In genomic region chr11:76419896-76420295, GRCh38 we compare ENCODE assay signal across 9 cellular contexts. TPM values are rescaled to one million over a fixed set of nuclear protein-coding genes. Genes with fewer than 3 reads are reported as not detected.
DNase-seq lines count a peak whose midpoint lies in the region; ATAC-seq, FAIRE-seq and TF ChIP-seq lines count a peak whose summit lies in the region.
"Had no signal": no experiment of that assay in that cellular context is flagged by ENCODE, and none has a peak within 500 bp of the region (broad histone marks: within the 10 kb centered on the region; RNA-seq: fewer than 3 reads in every experiment).

No MANE protein-coding gene starts in this region.

- no peaks in the 10 kb centered on the region for H3K9me2 ChIP-seq in Karpas-422 (replicated peaks; ENCODE audit: insufficient read depth, low read length)

- RAD21 ChIA-PET in GM12878 (lab: Charles Lee; ENCODE audit: unreplicated experiment): no interaction called here

- TF ChIP-seq CTCF in GM12878 (IDR thresholded peaks at IDR 0.05 in 2 of 3, conservative IDR thresholded peaks at IDR 0.05 in 1 of 3; ENCODE audit: control insufficient read depth in 2 of 3, extremely low read depth in 1 of 3, insufficient read depth in 1 of 3, low read depth in 3 of 3, low read length in 3 of 3): peak; percentile 45 to 66 (median 57); a peak in 5 of 6 replicates
- peak; percentile 35 for TF ChIP-seq CTCF in parathyroid adenoma (IDR thresholded peaks at IDR 0.05)

- H3K27ac ChIP-seq in Karpas-422 (ENCODE audit: low read length) (no peak overlapping the region), GM12878 (ENCODE audit: control insufficient read depth, insufficient read depth) (no peak overlapping the region), parathyroid adenoma (no peak overlapping the region)
- no peak overlapping the region for H3K27ac ChIP-seq in effector memory CD4-positive, alpha-beta T cell (ENCODE audit: insufficient read depth, low read length, poor library complexity, severe bottlenecking)

- no peaks in the 10 kb centered on the region for H3K9me3 ChIP-seq in Karpas-422 (ENCODE audit: low read length)
- no peaks in the 10 kb centered on the region for H3K9me3 ChIP-seq in GM12878 (replicated peaks; ENCODE audit: control insufficient read depth, insufficient read depth, low read length)
- H3K9me3 ChIP-seq in parathyroid adenoma (ENCODE audit: control insufficient read depth, low read length): no peaks in the 10 kb centered on the region
- no peaks in the 10 kb centered on the region for H3K9me3 ChIP-seq in effector memory CD4-positive, alpha-beta T cell (ENCODE audit: control insufficient read depth, low read length)

- H3K27me3 ChIP-seq in Karpas-422 (ENCODE audit: low read length) (no peaks in the 10 kb centered on the region), GM12878 (replicated peaks in 1 of 2; ENCODE audit: control insufficient read depth in 2 of 2, insufficient read depth in 2 of 2, low read length in 1 of 2) (no peaks in the 10 kb centered on the region), parathyroid adenoma (ENCODE audit: control insufficient read depth, insufficient read depth, low read length) (no peaks in the 10 kb centered on the region)
- H3K27me3 ChIP-seq in effector memory CD4-positive, alpha-beta T cell (replicated peaks; ENCODE audit: control insufficient read depth, insufficient read depth, low read length, poor library complexity, severe bottlenecking): no peaks in the 10 kb centered on the region

- TF ChIP-seq EP300 in GM12878 (IDR thresholded peaks at IDR 0.05; ENCODE audit: borderline replicate concordance in 1 of 2, control insufficient read depth in 1 of 2, low read depth in 2 of 2, low read length in 2 of 2): no peak

- TF ChIP-seq RAD21 in GM12878 (IDR thresholded peaks at IDR 0.05; ENCODE audit: insufficient read depth, low read depth, low read length): peak; percentile 47

- H3K4me3 ChIP-seq in Karpas-422 (ENCODE audit: low read length) (no peak overlapping the region), GM12878 (no peak overlapping the region), parathyroid adenoma (ENCODE audit: low read depth, low read length) (no peak overlapping the region)
- no peak overlapping the region for H3K4me3 ChIP-seq in effector memory CD4-positive, alpha-beta T cell (ENCODE audit: insufficient read depth, low read depth, low read length, poor library complexity, severe bottlenecking)

- WGBS in GM12878 (ENCODE audit: insufficient coverage, insufficient replicate concordance, low lambda C conversion rate, missing lambda C conversion rate): 32% methylated on average over 3 of the region's 3 CpGs

- POLR2A ChIA-PET in GM12878 (lab: Charles Lee): no interaction called here

- no TSS peak for BruUV-seq in GM12878 (replicated peaks; lab: Mats Ljungman, UMichigan)

- TF ChIP-seq POLR2A in GM12878 (IDR thresholded peaks at IDR 0.05; ENCODE audit: low read depth, low read length): no peak

- no peak for FAIRE-seq in GM12878 (lab: Jason Lieb, UNC)

- intact Hi-C loops in GM12878 (cut with micrococcal nuclease; ENCODE audit: unreplicated experiment): no loop called here

- DNase-seq in SIG-M5 treated with dmso at 0.1 percent for 504 hours (lab: John Stamatoyannopoulos, UW; ENCODE audit: unreplicated experiment): peak; percentile 10
- no peak for DNase-seq in SIG-M5 (lab: John Stamatoyannopoulos, UW)
- DNase-seq in Karpas-422: peak; percentile 66
- DNase-seq in GM12878 (ENCODE audit: low read depth, low spot score): no peak
- no peak for DNase-seq in effector memory CD4-positive, alpha-beta T cell
- DNase-seq in GOT3 (lab: John Stamatoyannopoulos, UW): no peak
- DNase-seq: effector CD4-positive, alpha-beta T cell had no signal

- in situ Hi-C loops in GM12878 (cut with MboI): no loop called here

- H3K4me2 ChIP-seq in Karpas-422 (ENCODE audit: low read depth, low read length, poor library complexity, severe bottlenecking) (no peak overlapping the region), GM12878 (ENCODE audit: control insufficient read depth, insufficient read depth) (no peak overlapping the region), parathyroid adenoma (ENCODE audit: low read length) (no peak overlapping the region)

- H3K9ac ChIP-seq in Karpas-422 (ENCODE audit: low read length): no peak overlapping the region
- no peak overlapping the region for H3K9ac ChIP-seq in GM12878 (ENCODE audit: control insufficient read depth, insufficient read depth, low read length)
- H3K9ac ChIP-seq in parathyroid adenoma: no peak overlapping the region

- H3K4me1 ChIP-seq in Karpas-422 (ENCODE audit: low read length): no peaks in the 10 kb centered on the region
- peaks cover 5% of the 10 kb centered on the region for H3K4me1 ChIP-seq in GM12878 (ENCODE audit: control insufficient read depth, insufficient read depth, low read length)
- no peaks in the 10 kb centered on the region for H3K4me1 ChIP-seq in parathyroid adenoma
- no peaks in the 10 kb centered on the region for H3K4me1 ChIP-seq in effector memory CD4-positive, alpha-beta T cell (ENCODE audit: control insufficient read depth, insufficient read depth, low read length, poor library complexity, severe bottlenecking)

- H3K79me2 ChIP-seq in Karpas-422 (ENCODE audit: low read length) (no peaks in the 10 kb centered on the region), GM12878 (ENCODE audit: control insufficient read depth, insufficient read depth, low read length) (no peaks in the 10 kb centered on the region), parathyroid adenoma (no peaks in the 10 kb centered on the region)

- H4K20me1 ChIP-seq in Karpas-422 (ENCODE audit: insufficient read depth, low read depth, low read length) (no peaks in the 10 kb centered on the region), GM12878 (ENCODE audit: control insufficient read depth, insufficient read depth) (no peaks in the 10 kb centered on the region)

- no peak overlapping the region for H2AFZ ChIP-seq in Karpas-422 (ENCODE audit: low read length)
- H2AFZ ChIP-seq in GM12878 (ENCODE audit: control insufficient read depth, low read depth, low read length): no peak overlapping the region
- no peak overlapping the region for H2AFZ ChIP-seq in parathyroid adenoma

- ATAC-seq in GM12878 (peak; percentile 48), HG02571 (IDR thresholded peaks at IDR 0.05; ENCODE audit: unreplicated experiment) (no peak)

- CTCF ChIA-PET in GM12878 (lab: Yijun Ruan, JAX): interaction anchor here (0.7 to 1.5 kb wide), 7 partner anchors 9 to 212 kb away, joined by 3 to 4 read pairs (median 3); no protein-coding TSS in a partner anchor

- SMC1A ChIA-PET in GM12878 (lab: Charles Lee; ENCODE audit: uncharacterized antibody, unreplicated experiment): interaction anchor here (1.2 to 1.3 kb wide), 2 partner anchors 22 to 27 kb away, joined by 3 read pairs; no protein-coding TSS in a partner anchor

- H3K36me3 ChIP-seq in Karpas-422 (ENCODE audit: insufficient read depth, low read length): no peaks in the 10 kb centered on the region
- no peaks in the 10 kb centered on the region for H3K36me3 ChIP-seq in GM12878 (ENCODE audit: control insufficient read depth in 2 of 2, insufficient read depth in 2 of 2, low read length in 1 of 2)
- H3K36me3 ChIP-seq in parathyroid adenoma (ENCODE audit: control insufficient read depth, insufficient read depth, low read length): no peaks in the 10 kb centered on the region
- H3K36me3 ChIP-seq in effector memory CD4-positive, alpha-beta T cell (ENCODE audit: control insufficient read depth, insufficient read depth, low read length): no peaks in the 10 kb centered on the region

RNA-seq across cellular contexts. Expression of gene EMSY, which starts 24.9 kb away (rescaled TPM):
- 40.3 and 45.2 TPM in 2 replicates for total RNA-seq in Karpas-422 (2014; rRNA removed; shearing (Covaris generic); ENCODE audit: low replicate concordance)
- total RNA-seq in GM12878 (2013; cell fraction: nucleolus; rRNA removed): 141 and 142 TPM in 2 replicates
- total RNA-seq in GM12878 (2014; rRNA removed) (14.7 and 18.0 TPM in 2 replicates), GM12878 (2014; rRNA removed; fragmentation: Illumina TruSeq; extraction: Trizol) (12.7 and 16.5 TPM in 2 replicates), GM12878 (2021) (14.3 and 17.5 TPM in 2 replicates)
- 5.8 TPM for polyA plus RNA-seq in GM12878 (2011; ENCODE audit: low read depth)
- polyA plus RNA-seq in GM12878 (2011; rRNA removed) (16.3 and 26.9 TPM in 2 replicates), GM12878 (2014; fragmentation: Illumina TruSeq; extraction: Trizol) (13.6 and 16.3 TPM in 2 replicates), GM12878 (2014; fragmentation: Nextera tagmentation; extraction: Ambion mirVana) (1 to 10 TPM; 9.3 to 9.8 TPM), GM12878 (2014; rRNA removed) (13.4 and 21.3 TPM in 2 replicates), GM12878 (2016; fragmentation: Nextera tagmentation; extraction: Ambion mirVana) (10 to 100 TPM; 11.2 to 11.3 TPM)
- polyA plus RNA-seq in GM12878 (2011; cell fraction: cytosol; rRNA removed): 18.6 and 19.9 TPM in 2 replicates
- polyA plus RNA-seq in GM12878 (2011; cell fraction: nucleus; rRNA removed): 46.4 and 68.9 TPM in 2 replicates
- polyA plus RNA-seq in GM12878 (2012): 9.2 and 11.0 TPM in 2 replicates
- polyA minus RNA-seq in GM12878 (2011; rRNA and poly(A)+ RNA removed): 44.7 and 48.8 TPM in 2 replicates
- 9.5 and 11.0 TPM in 2 replicates for polyA minus RNA-seq in GM12878 (2011; cell fraction: cytosol; rRNA and poly(A)+ RNA removed)
- polyA minus RNA-seq in GM12878 (2011; cell fraction: nucleus; rRNA and poly(A)+ RNA removed): 72.4 and 112 TPM in 2 replicates

RNA-seq across cellular contexts. Expression of gene GVQW3, which starts 38.8 kb away (rescaled TPM):
- 15.8 and 18.5 TPM in 2 replicates for total RNA-seq in Karpas-422 (2014; rRNA removed; shearing (Covaris generic); ENCODE audit: low replicate concordance)
- 14.8 and 16.3 TPM in 2 replicates for total RNA-seq in GM12878 (2013; cell fraction: nucleolus; rRNA removed)
- total RNA-seq in GM12878 (2014; rRNA removed) (1.9 and 2.0 TPM in 2 replicates), GM12878 (2014; rRNA removed; fragmentation: Illumina TruSeq; extraction: Trizol) (1.6 and 1.9 TPM in 2 replicates), GM12878 (2021) (1.7 and 2.2 TPM in 2 replicates)
- 0.59 TPM for polyA plus RNA-seq in GM12878 (2011; ENCODE audit: low read depth)
- polyA plus RNA-seq in GM12878 (2011; rRNA removed) (3.3 and 4.6 TPM in 2 replicates), GM12878 (2014; fragmentation: Illumina TruSeq; extraction: Trizol) (1.9 and 2.5 TPM in 2 replicates), GM12878 (2014; fragmentation: Nextera tagmentation; extraction: Ambion mirVana) (under 1 TPM; 0.13 to 0.75 TPM), GM12878 (2014; rRNA removed) (2.9 and 3.3 TPM in 2 replicates), GM12878 (2016; fragmentation: Nextera tagmentation; extraction: Ambion mirVana) (under 1 TPM; 0.62 to 0.74 TPM)
- 2.4 and 2.5 TPM in 2 replicates for polyA plus RNA-seq in GM12878 (2011; cell fraction: cytosol; rRNA removed)
- 4.7 and 6.6 TPM in 2 replicates for polyA plus RNA-seq in GM12878 (2011; cell fraction: nucleus; rRNA removed)
- 0.91 and 1.1 TPM in 2 replicates for polyA plus RNA-seq in GM12878 (2012)
- polyA minus RNA-seq in GM12878 (2011; rRNA and poly(A)+ RNA removed): 4.6 and 5.6 TPM in 2 replicates
- 1.5 and 2.3 TPM in 2 replicates for polyA minus RNA-seq in GM12878 (2011; cell fraction: cytosol; rRNA and poly(A)+ RNA removed)
- polyA minus RNA-seq in GM12878 (2011; cell fraction: nucleus; rRNA and poly(A)+ RNA removed): 5.8 and 7.4 TPM in 2 replicates

RNA-seq across cellular contexts. Expression of gene THAP12, which starts 39.0 kb away (rescaled TPM):
- total RNA-seq in Karpas-422 (2014; rRNA removed; shearing (Covaris generic); ENCODE audit: low replicate concordance): 59.7 and 126 TPM in 2 replicates
- total RNA-seq in GM12878 (2013; cell fraction: nucleolus; rRNA removed): 26.2 and 28.1 TPM in 2 replicates
- total RNA-seq in GM12878 (2014; rRNA removed) (23.2 and 31.2 TPM in 2 replicates), GM12878 (2014; rRNA removed; fragmentation: Illumina TruSeq; extraction: Trizol) (43.2 and 45.6 TPM in 2 replicates), GM12878 (2021) (25.7 and 27.2 TPM in 2 replicates)
- 10.4 TPM for polyA plus RNA-seq in GM12878 (2011; ENCODE audit: low read depth)
- polyA plus RNA-seq in GM12878 (2011; rRNA removed) (44.0 and 65.8 TPM in 2 replicates), GM12878 (2014; fragmentation: Illumina TruSeq; extraction: Trizol) (45.0 and 54.8 TPM in 2 replicates), GM12878 (2014; fragmentation: Nextera tagmentation; extraction: Ambion mirVana) (10 to 100 TPM; 12.6 to 15.0 TPM), GM12878 (2014; rRNA removed) (19.7 and 21.4 TPM in 2 replicates), GM12878 (2016; fragmentation: Nextera tagmentation; extraction: Ambion mirVana) (10 to 100 TPM; 13.3 to 17.1 TPM)
- polyA plus RNA-seq in GM12878 (2011; cell fraction: cytosol; rRNA removed): 12.8 and 14.6 TPM in 2 replicates
- polyA plus RNA-seq in GM12878 (2011; cell fraction: nucleus; rRNA removed): 9.8 and 12.9 TPM in 2 replicates
- 13.5 and 15.3 TPM in 2 replicates for polyA plus RNA-seq in GM12878 (2012)
- polyA minus RNA-seq in GM12878 (2011; rRNA and poly(A)+ RNA removed): 19.8 and 23.6 TPM in 2 replicates
- 10.0 and 10.1 TPM in 2 replicates for polyA minus RNA-seq in GM12878 (2011; cell fraction: cytosol; rRNA and poly(A)+ RNA removed)
- polyA minus RNA-seq in GM12878 (2011; cell fraction: nucleus; rRNA and poly(A)+ RNA removed): 9.6 and 14.3 TPM in 2 replicates

Comparison
In these comparisons a context has a peak if more than half of its experiments do, and no peak if none do; other contexts are left out.
1. DNase-seq: peak in SIG-M5 treated with dmso at 0.1 percent for 504 hours (single experiment) and Karpas-422 (single experiment); none in SIG-M5 (single experiment), GM12878 (single experiment), effector memory CD4-positive, alpha-beta T cell (0 of 3) and GOT3 (single experiment).